Comparison of ENCODE assay signal across 9 cellular contexts in genomic region chr1:156118175-156118868, GRCh38. TPM values are rescaled to one million over a fixed set of nuclear protein-coding genes. Genes with fewer than 3 reads are reported as not detected.
A peak's percentile ranks its signal among the peaks of the same experiment; 100 is the strongest.
DNase-seq lines count a peak whose midpoint lies in the region; ATAC-seq and TF ChIP-seq lines count a peak whose summit lies in the region.
"Had no signal": no experiment of that assay in that cellular context is flagged by ENCODE, and none has a peak within 500 bp of the region (broad histone marks: within the 10 kb centered on the region; RNA-seq: fewer than 3 reads in every experiment).

No MANE protein-coding gene starts in this region.

- TF ChIP-seq CTCF in foreskin fibroblast (IDR thresholded peaks at IDR 0.05; ENCODE audit: low read depth, low read length) (no peak), retinal pigment epithelial cell (conservative IDR thresholded peaks at IDR 0.05; ENCODE audit: low read depth, low read length) (no peak)

- peak overlapping the region; percentile 52 for H3K4me3 Mint-ChIP-seq in activated CD4-positive, alpha-beta memory T cell treated with anti-CD3 and anti-CD28 coated beads, Interleukin-2, amount 10 ng/mL, durations not matched to agents 7 days and 5 days

- H3K27ac Mint-ChIP-seq in activated CD4-positive, alpha-beta memory T cell treated with anti-CD3 and anti-CD28 coated beads, Interleukin-2, amount 10 ng/mL, durations not matched to agents 7 days and 5 days = peak overlapping the region; percentile 67

- H3K4me3 ChIP-seq in foreskin fibroblast (ENCODE audit: low read depth in 1 of 2, low read length in 2 of 2) (peak overlapping the region; percentile 88 to 96), retinal pigment epithelial cell (ENCODE audit: low read length) (peak overlapping the region; percentile 22)

- POLR2A ChIA-PET in activated CD4-positive, alpha-beta memory T cell treated with anti-CD3 and anti-CD28 coated beads, Interleukin-2, amount 10 ng/mL, durations not matched to agents 7 days and 5 days (lab: Charles Lee) = interaction anchor here (0.6 to 9.2 kb wide), 5 partner anchors 9 to 94 kb away, joined by 3 to 111 read pairs (median 12); partner anchors contain the start of gene PMF1

- CTCF ChIA-PET in activated CD4-positive, alpha-beta memory T cell treated with anti-CD3 and anti-CD28 coated beads, Interleukin-2, amount 10 ng/mL, durations not matched to agents 7 days and 5 days (lab: Charles Lee) = interaction anchor here (8.0 to 9.8 kb wide), 2 partner anchors 9 to 23 kb away, joined by 86 to 98 read pairs; no protein-coding TSS in a partner anchor

- peaks cover 7% of the 10 kb centered on the region for H3K27me3 Mint-ChIP-seq in activated CD4-positive, alpha-beta memory T cell treated with anti-CD3 and anti-CD28 coated beads, Interleukin-2, amount 10 ng/mL, durations not matched to agents 7 days and 5 days

- H3K9me3 Mint-ChIP-seq in activated CD4-positive, alpha-beta memory T cell treated with anti-CD3 and anti-CD28 coated beads, Interleukin-2, amount 10 ng/mL, durations not matched to agents 7 days and 5 days = no peaks in the 10 kb centered on the region

- DNase-seq in EH (ENCODE audit: low read depth) (peak; percentile 62), foreskin fibroblast (peak in 1 of 2 donors; percentile 64), retinal pigment epithelial cell (ENCODE audit: low read depth) (no peak), germinal center (ENCODE audit: low spot score) (no peak), hepatic stellate cell (ENCODE audit: low spot score) (no peak)
- DNase-seq in activated CD4-positive, alpha-beta memory T cell treated with anti-CD3 and anti-CD28 coated beads, Interleukin-2, amount 10 ng/mL, durations not matched to agents 7 days and 5 days = no peak
- no peak for DNase-seq in activated CD8-positive, alpha-beta memory T cell treated with anti-CD3 and anti-CD28 coated beads, Interleukin-2, amount 50 U/mL, for 48 hours

- H3K36me3 Mint-ChIP-seq in activated CD4-positive, alpha-beta memory T cell treated with anti-CD3 and anti-CD28 coated beads, Interleukin-2, amount 10 ng/mL, durations not matched to agents 7 days and 5 days (ENCODE audit: low read depth) = peaks cover 5% of the 10 kb centered on the region

- ATAC-seq in GM19395 (IDR thresholded peaks at IDR 0.05; ENCODE audit: unreplicated experiment) = no peak

- H3K4me1 Mint-ChIP-seq in activated CD4-positive, alpha-beta memory T cell treated with anti-CD3 and anti-CD28 coated beads, Interleukin-2, amount 10 ng/mL, durations not matched to agents 7 days and 5 days = peaks cover 71% of the 10 kb centered on the region

RNA-seq across cellular contexts. Expression of gene LMNA, which starts 3.8 kb away (rescaled TPM):
- total RNA-seq in activated CD4-positive, alpha-beta memory T cell treated with anti-CD3 and anti-CD28 coated beads, Interleukin-2, amount 10 ng/mL, durations not matched to agents 7 days and 5 days = 100 to 1,000 TPM in 1 of 2 experiments, 10 to 100 TPM in 1; 93.6 to 101 TPM

RNA-seq across cellular contexts. Expression of gene SEMA4A, which starts 35.1 kb away (rescaled TPM):
- 10 to 100 TPM; 20.8 to 21.5 TPM for total RNA-seq in activated CD4-positive, alpha-beta memory T cell treated with anti-CD3 and anti-CD28 coated beads, Interleukin-2, amount 10 ng/mL, durations not matched to agents 7 days and 5 days

RNA-seq across cellular contexts. Expression of gene MEX3A, which starts 36.1 kb away (rescaled TPM):
- total RNA-seq in activated CD4-positive, alpha-beta memory T cell treated with anti-CD3 and anti-CD28 coated beads, Interleukin-2, amount 10 ng/mL, durations not matched to agents 7 days and 5 days = under 1 TPM in 1 of 2 experiments, not detected in 1; 0.05 TPM

RNA-seq across cellular contexts. Expression of gene RAB25, which starts 57.4 kb away (rescaled TPM):
- under 1 TPM in 1 of 2 experiments, not detected in 1; 0.53 TPM for total RNA-seq in activated CD4-positive, alpha-beta memory T cell treated with anti-CD3 and anti-CD28 coated beads, Interleukin-2, amount 10 ng/mL, durations not matched to agents 7 days and 5 days
- total RNA-seq: T-helper 2 cell treated with Interferon-gamma antibody and Interleukin-4, amounts not matched to agents 100 ng/mL and 5 ng/mL, for 36 hours had no signal
